In genomic region chr2:219997341-219997851, GRCh38 we compare ENCODE assay signal across 8 cellular contexts.
DNase-seq lines count a peak whose midpoint lies in the region; ATAC-seq and TF ChIP-seq lines count a peak whose summit lies in the region.

No MANE protein-coding gene starts in this region.

- TF ChIP-seq CTCF in type B pancreatic cell (conservative IDR thresholded peaks at IDR 0.05): peak; percentile 66

- no peaks in the 10 kb centered on the region for H3K36me3 Mint-ChIP-seq in type B pancreatic cell
- H3K36me3 Mint-ChIP-seq in CD4-positive, alpha-beta memory T cell: no peaks in the 10 kb centered on the region
- H3K36me3 Mint-ChIP-seq in T-helper 2 cell treated with Interferon-gamma antibody and Interleukin-4, amounts not matched to agents 5 μg/mL and 100 μg/mL, for 36 hours (ENCODE audit: low read depth): no peaks in the 10 kb centered on the region

- no peaks in the 10 kb centered on the region for H3K9me3 Mint-ChIP-seq in type B pancreatic cell
- H3K9me3 Mint-ChIP-seq in CD4-positive, alpha-beta memory T cell: peaks cover 0 to 2% (median 0%) of the 10 kb centered on the region in 8 donors
- H3K9me3 Mint-ChIP-seq in T-helper 2 cell treated with Interferon-gamma antibody and Interleukin-4, amounts not matched to agents 5 μg/mL and 100 μg/mL, for 36 hours: no peaks in the 10 kb centered on the region

- H3K4me1 Mint-ChIP-seq in type B pancreatic cell (ENCODE audit: unreplicated experiment): peaks cover 15% of the 10 kb centered on the region
- no peaks in the 10 kb centered on the region for H3K4me1 Mint-ChIP-seq in CD4-positive, alpha-beta memory T cell
- no peaks in the 10 kb centered on the region for H3K4me1 Mint-ChIP-seq in T-helper 2 cell treated with Interferon-gamma antibody and Interleukin-4, amounts not matched to agents 5 μg/mL and 100 μg/mL, for 36 hours (ENCODE audit: low read depth)

- no peak overlapping the region for H3K27ac Mint-ChIP-seq in type B pancreatic cell
- no peak overlapping the region for H3K27ac Mint-ChIP-seq in CD4-positive, alpha-beta memory T cell
- H3K27ac Mint-ChIP-seq in T-helper 2 cell treated with Interferon-gamma antibody and Interleukin-4, amounts not matched to agents 5 μg/mL and 100 μg/mL, for 36 hours: no peak overlapping the region

- H3K9me3 ChIP-seq in CD4-positive, alpha-beta memory T cell (ENCODE audit: control insufficient read depth in 1 of 2, low read length in 2 of 2): no peaks in the 10 kb centered on the region

- peak overlapping the region; percentile 5 for H3K4me3 Mint-ChIP-seq in type B pancreatic cell
- H3K4me3 Mint-ChIP-seq in CD4-positive, alpha-beta memory T cell: no peak overlapping the region
- no peak overlapping the region for H3K4me3 Mint-ChIP-seq in T-helper 2 cell treated with Interferon-gamma antibody and Interleukin-4, amounts not matched to agents 5 μg/mL and 100 μg/mL, for 36 hours

- CTCF ChIA-PET in CD4-positive, alpha-beta memory T cell (lab: Charles Lee; ENCODE audit: partially characterized antibody): no interaction called here

- no peak overlapping the region for H3K27ac ChIP-seq in CD4-positive, alpha-beta memory T cell (ENCODE audit: low read depth, low read length)

- intact Hi-C loops in left ventricle myocardium superior (cut with micrococcal nuclease): no loop called here
- intact Hi-C loops in CD4-positive, alpha-beta memory T cell (cut with micrococcal nuclease): no loop called here

- H3K27me3 ChIP-seq in H7 (ENCODE audit: control insufficient read depth, insufficient read depth, low read length): no peaks in the 10 kb centered on the region
- H3K27me3 ChIP-seq in CD4-positive, alpha-beta memory T cell (ENCODE audit: insufficient read depth, low read length): no peaks in the 10 kb centered on the region

- H3K27me3 Mint-ChIP-seq in type B pancreatic cell: no peaks in the 10 kb centered on the region
- peaks cover 1 to 2% of the 10 kb centered on the region in 2 donors for H3K27me3 Mint-ChIP-seq in CD4-positive, alpha-beta memory T cell
- no peaks in the 10 kb centered on the region for H3K27me3 Mint-ChIP-seq in T-helper 2 cell treated with Interferon-gamma antibody and Interleukin-4, amounts not matched to agents 5 μg/mL and 100 μg/mL, for 36 hours (ENCODE audit: low read depth)

- H3K4me1 ChIP-seq in CD4-positive, alpha-beta memory T cell (ENCODE audit: insufficient read depth, low read length): no peaks in the 10 kb centered on the region

- no peaks in the 10 kb centered on the region for H3K36me3 ChIP-seq in H7 (replicated peaks; ENCODE audit: control insufficient read depth, insufficient read depth, low read length)
- H3K36me3 ChIP-seq in CD4-positive, alpha-beta memory T cell (ENCODE audit: insufficient read depth, low read length): no peaks in the 10 kb centered on the region

- POLR2A ChIA-PET in CD4-positive, alpha-beta memory T cell (lab: Charles Lee; ENCODE audit: partially characterized antibody): no interaction called here

- DNase-seq in AG20443 (ENCODE audit: low spot score): peak; percentile 21
- peak; percentile 15 for DNase-seq in H7
- DNase-seq in SK-MEL-5 (ENCODE audit: low read depth, low spot score): peak; percentile 16
- DNase-seq in left ventricle myocardium superior: peak; percentile 29
- DNase-seq in type B pancreatic cell (ENCODE audit: extremely low spot score, unreplicated experiment): no peak
- no peak for DNase-seq in NCI-H1092 (lab: John Stamatoyannopoulos, UW)
- DNase-seq in CD4-positive, alpha-beta memory T cell: no peak
- no peak for DNase-seq in T-helper 2 cell treated with Interferon-gamma antibody and Interleukin-4, amounts not matched to agents 5 μg/mL and 100 μg/mL, for 36 hours (ENCODE audit: low spot score)

- no peak overlapping the region for H3K4me3 ChIP-seq in H7 (ENCODE audit: insufficient read depth, low read depth, low read length)
- no peak overlapping the region for H3K4me3 ChIP-seq in CD4-positive, alpha-beta memory T cell (ENCODE audit: low read length in 2 of 2)

- in situ Hi-C loops in SK-MEL-5 (cut with HindIII; ENCODE audit: low pct_unique_long_range_greater_than_20kb, low sequenced_read_pairs): no loop called here

- peak; percentile 32 for ATAC-seq in left ventricle myocardium superior

Comparison
In these comparisons a context has a peak if more than half of its experiments do, and no peak if none do; other contexts are left out.
1. DNase-seq: peak in AG20443 (single experiment), H7 (single experiment), SK-MEL-5 (single experiment) and left ventricle myocardium superior (single experiment); none in type B pancreatic cell (single experiment), NCI-H1092 (single experiment), CD4-positive, alpha-beta memory T cell (0 of 5) and T-helper 2 cell treated with Interferon-gamma antibody and Interleukin-4, amounts not matched to agents 5 μg/mL and 100 μg/mL, for 36 hours (single experiment).